ENCODE assay signal across 8 cellular contexts in genomic region chrX:48475774-48476577, GRCh38. TPM values are rescaled to one million over a fixed set of nuclear protein-coding genes. Genes with fewer than 3 reads are reported as not detected.
DNase-seq lines count a peak whose midpoint lies in the region; ATAC-seq lines count a peak whose summit lies in the region.

Gene FTSJ1 (plus strand): TSS chrX:48476199. CDS start chrX:48478048, 1,849 bp downstream.

- H3K27me3 ChIP-seq in CD4-positive, alpha-beta memory T cell (ENCODE audit: insufficient read depth, low read length), result no peaks in the 10 kb centered on the region

- POLR2A ChIA-PET in CD4-positive, alpha-beta memory T cell (lab: Charles Lee; ENCODE audit: partially characterized antibody), result interaction anchor here (0.7 to 3.4 kb wide), 6 partner anchors 33 to 220 kb away, joined by 3 to 20 read pairs (median 3); partner anchors contain the start of genes PORCN, RBM3 and TBC1D25

- peak within 1 kb of the TSS; percentile 57 to 79 for H3K4me3 ChIP-seq in CD4-positive, alpha-beta memory T cell (ENCODE audit: low read length in 2 of 2)

- H3K27ac Mint-ChIP-seq in CD4-positive, alpha-beta memory T cell, result peak within 1 kb of the TSS; percentile 78 to 95 (median 92)

- H3K4me3 Mint-ChIP-seq in CD4-positive, alpha-beta memory T cell, result peak within 1 kb of the TSS; percentile 79 to 92 (median 90)

- CTCF ChIA-PET in CD4-positive, alpha-beta memory T cell (lab: Charles Lee; ENCODE audit: partially characterized antibody), result no interaction called here

- peaks cover 0 to 1% (median 0%) of the 10 kb centered on the region in 8 donors for H3K9me3 Mint-ChIP-seq in CD4-positive, alpha-beta memory T cell

- H3K4me1 ChIP-seq in CD4-positive, alpha-beta memory T cell (ENCODE audit: insufficient read depth, low read length), result peaks cover 24% of the 10 kb centered on the region

- H3K27me3 Mint-ChIP-seq in CD4-positive, alpha-beta memory T cell, result no peaks in the 10 kb centered on the region

- DNase-seq in CD4-positive, alpha-beta memory T cell, result peak; percentile 87 to 96 (median 92)
- DNase-seq in HPDE6-E6E7 (ENCODE audit: extremely low spot score), result peak; percentile 69
- DNase-seq in NK-92 treated with Interleukin-12 subunit alpha and Interleukin-12 subunit beta, amount 100 ng/mL, for 24 hours (lab: John Stamatoyannopoulos, UW), result peak; percentile 78
- peak; percentile 89 for DNase-seq in activated CD8-positive, alpha-beta memory T cell treated with anti-CD3 and anti-CD28 coated beads for 24 hours
- peak; percentile 86 for DNase-seq in effector CD4-positive, alpha-beta T cell
- DNase-seq in lung microvascular endothelial cell (ENCODE audit: low read depth in 2 of 2), result peak; percentile 88 to 93
- peak; percentile 57 to 80 (median 73) for DNase-seq in stimulated activated CD4-positive, alpha-beta T cell treated with anti-CD3 and anti-CD28 coated beads, TNF-alpha, amount 100 ng/mL, for 48 hours (ENCODE audit: low read depth in 3 of 3)

- peak; percentile 86 for ATAC-seq in GM19463 (IDR thresholded peaks at IDR 0.05; ENCODE audit: unreplicated experiment)

- H3K9me3 ChIP-seq in CD4-positive, alpha-beta memory T cell (ENCODE audit: control insufficient read depth in 1 of 2, low read length in 2 of 2), result no peaks in the 10 kb centered on the region

- intact Hi-C loops in CD4-positive, alpha-beta memory T cell (cut with micrococcal nuclease), result loop anchor here (1.0 kb wide), 5 partner anchors 32 to 121 kb away; partner anchors contain the start of genes EBP, PORCN, RBM3 and TBC1D25

- peaks cover 5 to 33% of the 10 kb centered on the region in 2 donors for H3K36me3 Mint-ChIP-seq in CD4-positive, alpha-beta memory T cell

- no peaks in the 10 kb centered on the region for H3K36me3 ChIP-seq in CD4-positive, alpha-beta memory T cell (ENCODE audit: insufficient read depth, low read length)

- H3K27ac ChIP-seq in CD4-positive, alpha-beta memory T cell (ENCODE audit: low read depth, low read length), result peak within 1 kb of the TSS; percentile 80

- H3K4me1 Mint-ChIP-seq in CD4-positive, alpha-beta memory T cell, result peaks cover 16 to 24% (median 22%) of the 10 kb centered on the region in 4 donors

RNA-seq across cellular contexts. Expression of gene FTSJ1, which starts in this region (rescaled TPM):
- total RNA-seq in CD4-positive, alpha-beta memory T cell, result 10 to 100 TPM; 48.1 to 54.1 TPM
- 10 to 100 TPM; 69.4 to 92.2 TPM for polyA plus RNA-seq in CD4-positive, alpha-beta memory T cell
- 31.7 and 32.5 TPM in 2 replicates for total RNA-seq in lung microvascular endothelial cell

Comparison
In these comparisons a context has a peak if more than half of its experiments do, and no peak if none do; other contexts are left out.
1. Peak in every context shown above with its lines: DNase-seq, ATAC-seq, H3K4me3 ChIP-seq and H3K27ac ChIP-seq.